ENCODE assay signal across 8 cellular contexts in the genomic region with DNA sequence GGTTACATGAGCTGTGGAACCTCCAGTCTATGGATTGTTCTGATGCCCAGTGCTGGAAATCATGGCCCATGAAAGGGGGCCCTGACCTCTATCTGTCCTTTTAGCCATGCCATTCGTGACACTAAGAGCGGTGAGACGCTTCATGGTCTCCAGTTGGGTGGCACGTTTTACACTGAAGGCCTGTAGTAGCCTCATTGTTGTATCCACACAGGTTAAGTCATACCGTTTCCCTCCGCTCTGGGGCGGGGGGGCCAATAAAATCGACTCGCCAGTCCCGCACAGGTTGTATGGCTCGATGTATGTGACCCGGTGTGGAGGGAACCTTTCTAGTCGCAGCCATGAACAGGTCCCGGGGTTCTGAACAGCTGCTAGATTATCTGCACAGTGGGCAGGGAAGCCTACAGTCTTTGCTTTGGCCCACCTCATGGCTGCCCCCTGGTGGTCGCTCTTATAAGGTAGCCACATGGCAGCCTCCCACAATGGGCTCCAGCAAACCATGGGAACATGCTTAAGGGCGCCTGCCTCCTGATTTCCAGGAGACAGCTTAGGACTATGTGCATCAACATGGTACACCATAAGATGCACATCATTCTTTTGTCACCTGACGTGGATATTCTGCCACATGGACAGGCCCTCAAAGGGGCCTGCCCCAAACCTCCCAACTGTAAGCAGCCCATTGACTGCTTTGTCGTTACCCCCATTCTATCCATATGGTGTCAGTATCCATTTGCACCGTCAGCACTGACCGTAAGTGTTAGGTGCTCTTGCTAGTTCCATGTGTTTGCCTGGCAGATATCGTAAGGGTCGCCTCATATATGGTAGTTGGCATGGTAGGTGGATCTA. TPM values are rescaled to one million over a fixed set of nuclear protein-coding genes. Genes with fewer than 3 reads are reported as not detected.
DNase-seq lines count a peak whose midpoint lies in the region; ATAC-seq and TF ChIP-seq lines count a peak whose summit lies in the region.

No MANE protein-coding gene starts in this region.

- peaks cover 0 to 2% (median 0%) of the 10 kb centered on the region in 6 donors for H3K9me3 Mint-ChIP-seq in immature natural killer cell

- H3K27me3 Mint-ChIP-seq in immature natural killer cell (ENCODE audit: low read depth in 3 of 3): peaks cover 0 to 2% (median 2%) of the 10 kb centered on the region in 3 donors

- peak overlapping the region in 1 of 6 donors; percentile 41 for H3K27ac Mint-ChIP-seq in immature natural killer cell

- TF ChIP-seq CTCF in VCaP (conservative IDR thresholded peaks at IDR 0.05) (peak; percentile 81), brain microvascular endothelial cell (IDR thresholded peaks at IDR 0.05; ENCODE audit: low read depth, low read length, missing control alignments) (peak; percentile 90)

- DNase-seq in GM03348 (ENCODE audit: low spot score) (peak; percentile 89), M059J (ENCODE audit: low read depth) (peak; percentile 59), brain microvascular endothelial cell (peak; percentile 63), immature natural killer cell (peak; percentile 75 to 77 (median 75))
- peak; percentile 69 to 78 for DNase-seq in stimulated activated CD4-positive, alpha-beta T cell treated with anti-CD3 and anti-CD28 coated beads, Interleukin-15, amount 100 ng/mL, for 1 hour (ENCODE audit: low read depth in 1 of 2, low spot score in 1 of 2)

- no peak overlapping the region for H3K27ac ChIP-seq in VCaP
- H3K27ac ChIP-seq in brain microvascular endothelial cell: no peak overlapping the region

- H3K36me3 ChIP-seq in brain microvascular endothelial cell (replicated peaks): no peaks in the 10 kb centered on the region

- ATAC-seq in GM18517 (IDR thresholded peaks at IDR 0.05; ENCODE audit: unreplicated experiment) (no peak), HG02623 (IDR thresholded peaks at IDR 0.05; ENCODE audit: unreplicated experiment) (no peak)

- no peak overlapping the region for H3K4me3 ChIP-seq in brain microvascular endothelial cell (ENCODE audit: low read depth, low read length)

- no peaks in the 10 kb centered on the region for H3K36me3 Mint-ChIP-seq in immature natural killer cell

- in situ Hi-C loops in brain microvascular endothelial cell (cut with HindIII; ENCODE audit: low pct_ligation_motif_present, low sequenced_read_pairs): no loop called here

- no peaks in the 10 kb centered on the region for H3K27me3 ChIP-seq in brain microvascular endothelial cell (replicated peaks)

- no peak overlapping the region for H3K4me3 Mint-ChIP-seq in immature natural killer cell

- peaks cover 3 to 4% of the 10 kb centered on the region in 2 donors for H3K4me1 Mint-ChIP-seq in immature natural killer cell

RNA-seq across cellular contexts. Expression of gene APOL3, which starts 19.7 kb away (rescaled TPM):
- total RNA-seq in M059J (2014; rRNA removed; shearing (Covaris generic)): 11.7 and 12.4 TPM in 2 replicates
- polyA plus RNA-seq in immature natural killer cell: 10 to 100 TPM; 32.8 to 83.5 (median 56.3) TPM

RNA-seq across cellular contexts. Expression of gene APOL4, which starts 21.4 kb away (rescaled TPM):
- total RNA-seq in M059J (2014; rRNA removed; shearing (Covaris generic)): 0.10 TPM in 1 of 2 replicates, not detected in the other
- under 1 TPM in 2 of 3 donors, not detected in 1; 0.25 to 0.27 TPM for polyA plus RNA-seq in immature natural killer cell

RNA-seq across cellular contexts. Expression of gene APOL2, which starts 59.1 kb away (rescaled TPM):
- 45.6 and 64.3 TPM in 2 replicates for total RNA-seq in M059J (2014; rRNA removed; shearing (Covaris generic))
- polyA plus RNA-seq in immature natural killer cell: 10 to 100 TPM; 22.4 to 42.4 (median 22.9) TPM
